In the genomic region with DNA sequence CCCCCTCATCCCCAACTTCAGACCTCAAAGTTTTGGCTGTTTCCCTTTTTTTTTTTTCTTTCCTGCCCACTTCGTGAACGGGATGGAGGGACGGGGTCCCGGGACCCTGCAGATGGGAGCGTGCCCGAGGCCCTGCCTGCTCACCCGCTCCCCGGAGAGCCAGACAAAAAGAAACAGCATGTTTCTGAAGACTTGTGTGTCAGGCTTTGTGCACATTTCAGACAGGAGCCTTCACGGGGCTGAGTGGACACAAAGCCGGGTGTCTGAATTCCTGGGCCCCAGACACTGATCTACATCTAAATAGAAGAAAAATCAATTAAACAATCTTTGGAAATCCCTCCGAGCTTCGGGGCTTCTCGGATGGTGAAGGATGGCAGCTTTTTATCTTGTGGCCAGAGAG, we compare ENCODE assay signal across 30 cellular contexts. TPM values are rescaled to one million over a fixed set of nuclear protein-coding genes. Genes with fewer than 3 reads are reported as not detected.
A peak's percentile ranks its signal among the peaks of the same experiment; 100 is the strongest.
DNase-seq lines count a peak whose midpoint lies in the region; ATAC-seq, FAIRE-seq and TF ChIP-seq lines count a peak whose summit lies in the region.
"Had no signal": no experiment of that assay in that cellular context is flagged by ENCODE, and none has a peak within 500 bp of the region (broad histone marks: within the 10 kb centered on the region; RNA-seq: fewer than 3 reads in every experiment).

No MANE protein-coding gene starts in this region.

- intact Hi-C loops in HCT116 (cut with micrococcal nuclease) = loop anchor here (5.0 kb wide), 1 partner anchor 67 kb away; no protein-coding TSS in a partner anchor
- intact Hi-C loops in stomach (cut with DNase I; ENCODE audit: low total_unique reads) = loop anchor here (10.0 kb wide), 1 partner anchor 50 kb away; a partner anchor contains a TSS
- intact Hi-C loops in lower leg skin (cut with DNase I; ENCODE audit: low total_unique reads) = no loop called here

- H3K79me2 ChIP-seq in HCT116 (ENCODE audit: insufficient read depth, low read length) (no peaks in the 10 kb centered on the region), astrocyte (ENCODE audit: insufficient read depth, low read length) (peaks cover 2% of the 10 kb centered on the region)

- H4K20me1 ChIP-seq in HCT116 (ENCODE audit: insufficient read depth) (no peaks in the 10 kb centered on the region), astrocyte (ENCODE audit: insufficient read depth, low read length) (no peaks in the 10 kb centered on the region)

- POLR2A ChIA-PET in HCT116 (lab: Charles Lee) = no interaction called here

- no TSS peak for BruUV-seq in HCT116 (replicated peaks; lab: Mats Ljungman, UMichigan)

- no peaks in the 10 kb centered on the region for H3K9me2 ChIP-seq in HCT116 (ENCODE audit: insufficient read depth)

- TF ChIP-seq CTCF in HCT116 (IDR thresholded peaks at IDR 0.05 in 2 of 3, conservative IDR thresholded peaks at IDR 0.05 in 1 of 3; ENCODE audit: borderline replicate concordance in 1 of 3, insufficient read depth in 1 of 3, low read depth in 2 of 3, low read length in 2 of 3) (no peak), astrocyte (IDR thresholded peaks at IDR 0.05; ENCODE audit: insufficient read depth, low read depth, low read length) (no peak), stomach (IDR thresholded peaks at IDR 0.05) (no peak), lower leg skin (IDR thresholded peaks at IDR 0.05) (no peak)

- H3K4me3 ChIP-seq in HCT116 (replicated peaks in 1 of 2; ENCODE audit: low read depth in 1 of 2, low read length in 2 of 2) = no peak overlapping the region
- no peak overlapping the region for H3K4me3 ChIP-seq in astrocyte (ENCODE audit: insufficient read depth, low read depth, low read length)
- no peak overlapping the region for H3K4me3 ChIP-seq in mesodermal cell (ENCODE audit: extremely low read depth, insufficient read depth, low read length, poor library complexity, severe bottlenecking)
- peak overlapping the region in 1 of 4 donors; percentile 31 for H3K4me3 ChIP-seq in stomach
- H3K4me3 ChIP-seq in lower leg skin (ENCODE audit: low read depth, poor library complexity, severe bottlenecking) = no peak overlapping the region
- H3K4me3 ChIP-seq: left lung, Peyer's patch, SJCRH30, smooth muscle cell, testis, vagina had no signal

- H3K4me2 ChIP-seq in HCT116 (ENCODE audit: low read length) (peak overlapping the region; percentile 59), astrocyte (ENCODE audit: low read length) (peak overlapping the region; percentile 49)
- H3K4me2 ChIP-seq: KMS-11, smooth muscle cell had no signal

- H3K36me3 ChIP-seq in HCT116 (ENCODE audit: control insufficient read depth in 1 of 2, insufficient read depth in 2 of 2, low read length in 2 of 2) = no peaks in the 10 kb centered on the region; a peak in 2 of 4 replicates
- H3K36me3 ChIP-seq in astrocyte (ENCODE audit: insufficient read depth, low read length) = no peaks in the 10 kb centered on the region
- H3K36me3 ChIP-seq in mesodermal cell (ENCODE audit: control insufficient read depth, insufficient read depth, low read length) = no peaks in the 10 kb centered on the region
- H3K36me3 ChIP-seq in stomach = peaks cover 0 to 51% (median 25%) of the 10 kb centered on the region in 4 donors
- H3K36me3 ChIP-seq: SJCRH30, vagina had no signal

- ATAC-seq in HCT116 = no peak
- ATAC-seq: left lung; stimulated activated effector memory CD8-positive, alpha-beta T cell treated with anti-CD3 and anti-CD28 coated beads, Interleukin-12 subunit alpha, Interleukin-12 subunit beta, amount 100 ng/mL, for 72 hours; T-cell had no signal

- TF ChIP-seq EP300 in stomach (IDR thresholded peaks at IDR 0.05) = no peak

- RAD21 ChIA-PET in HCT116 (lab: Charles Lee; ENCODE audit: low non-redundant PET in 1 of 2, low total read pairs in 2 of 2, uncharacterized antibody in 2 of 2, unreplicated experiment in 2 of 2) = interaction anchor here in 1 of 2 experiments (0.6 kb wide), 1 partner anchor 43 kb away, joined by 3 read pairs; no protein-coding TSS in a partner anchor

- peak overlapping the region; percentile 12 for H3K27ac Mint-ChIP-seq in astrocyte (ENCODE audit: unreplicated experiment)
- H3K27ac Mint-ChIP-seq: activated CD4-positive, alpha-beta memory T cell treated with anti-CD3 and anti-CD28 coated beads, Interleukin-2, amount 10 ng/mL, durations not matched to agents 7 days and 5 days; activated T-helper 2 cell treated with anti-CD3 and anti-CD28 coated beads, Interferon-gamma antibody, Interleukin-2, Interleukin-4, amounts not matched to agents 10 μg/mL and 5 μg/mL and 100 μg/mL, durations not matched to agents 14 hours and 24 hours and 36 hours; CD4-positive, alpha-beta T cell; T-cell had no signal

- peaks cover 2% of the 10 kb centered on the region for H3K27me3 Mint-ChIP-seq in astrocyte (ENCODE audit: low read depth, unreplicated experiment)
- H3K27me3 Mint-ChIP-seq: activated CD4-positive, alpha-beta memory T cell treated with anti-CD3 and anti-CD28 coated beads, Interleukin-2, amount 10 ng/mL, durations not matched to agents 7 days and 5 days; activated naive CD8-positive, alpha-beta T cell treated with anti-CD3 and anti-CD28 coated beads for 36 hours; CD4-positive, alpha-beta T cell; T-cell had no signal

- H3K9me3 Mint-ChIP-seq in astrocyte (ENCODE audit: unreplicated experiment) = no peaks in the 10 kb centered on the region
- H3K9me3 Mint-ChIP-seq: activated CD4-positive, alpha-beta memory T cell treated with anti-CD3 and anti-CD28 coated beads, Interleukin-2, amount 10 ng/mL, durations not matched to agents 7 days and 5 days; activated naive CD8-positive, alpha-beta T cell treated with anti-CD3 and anti-CD28 coated beads for 36 hours; activated T-helper 2 cell treated with anti-CD3 and anti-CD28 coated beads, Interferon-gamma antibody, Interleukin-2, Interleukin-4, amounts not matched to agents 10 μg/mL and 5 μg/mL and 100 μg/mL, durations not matched to agents 14 hours and 24 hours and 36 hours; CD4-positive, alpha-beta T cell; immature natural killer cell; stimulated activated effector memory CD8-positive, alpha-beta T cell treated with anti-CD3 and anti-CD28 coated beads, Interleukin-12 subunit alpha, Interleukin-12 subunit beta, amount 100 ng/mL, for 72 hours; T-cell had no signal

- H3K27ac ChIP-seq in HCT116 (ENCODE audit: low read depth, low read length) (no peak overlapping the region; the same call in 1 of the 2 replicates), astrocyte (ENCODE audit: low read depth, low read length) (no peak overlapping the region), mesodermal cell (ENCODE audit: low read depth, low read length, severe bottlenecking) (peak overlapping the region; percentile 13), stomach (peak overlapping the region in 4 of 5 donors; percentile 71 to 92 (median 90))
- H3K27ac ChIP-seq: KMS-11, left lung, SJCRH30, vagina had no signal

- H2AFZ ChIP-seq in HCT116 (ENCODE audit: low read depth, low read length, poor library complexity, severe bottlenecking) (no peak overlapping the region), astrocyte (ENCODE audit: low read depth, low read length) (no peak overlapping the region)

- H3K27me3 ChIP-seq in HCT116 (ENCODE audit: insufficient read depth, low read length) (no peaks in the 10 kb centered on the region), astrocyte (ENCODE audit: insufficient read depth, low read length) (no peaks in the 10 kb centered on the region), stomach (no peaks in the 10 kb centered on the region)
- H3K27me3 ChIP-seq: foreskin keratinocyte, left lung, Peyer's patch, SJCRH30, testis, vagina had no signal

- peaks cover 21% of the 10 kb centered on the region for H3K36me3 Mint-ChIP-seq in astrocyte (ENCODE audit: low read depth, unreplicated experiment)

- peaks cover 35 to 70% of the 10 kb centered on the region in 2 experiments for H3K4me1 ChIP-seq in HCT116 (ENCODE audit: control insufficient read depth in 1 of 2, insufficient read depth in 2 of 2, low read length in 2 of 2)
- peaks cover 17% of the 10 kb centered on the region for H3K4me1 ChIP-seq in astrocyte (ENCODE audit: insufficient read depth, low read length)
- peaks cover 4% of the 10 kb centered on the region for H3K4me1 ChIP-seq in mesodermal cell (ENCODE audit: control insufficient read depth, insufficient read depth, low read length, poor library complexity, severe bottlenecking)
- H3K4me1 ChIP-seq in stomach = peaks cover 30 to 62% (median 55%) of the 10 kb centered on the region in 4 donors

- no peak for TF ChIP-seq RAD21 in HCT116 (IDR thresholded peaks at IDR 0.05; ENCODE audit: low read depth)

- CTCF ChIA-PET in HCT116 (lab: Charles Lee) = interaction anchor here (1.4 kb wide), 1 partner anchor 16 kb away, joined by 4 read pairs; no protein-coding TSS in a partner anchor

- FAIRE-seq in astrocyte (lab: Jason Lieb, UNC) = no peak
- FAIRE-seq: GM19239 had no signal

- H3K4me3 Mint-ChIP-seq in astrocyte (ENCODE audit: unreplicated experiment) = no peak overlapping the region
- H3K4me3 Mint-ChIP-seq: activated CD4-positive, alpha-beta memory T cell treated with anti-CD3 and anti-CD28 coated beads, Interleukin-2, amount 10 ng/mL, durations not matched to agents 7 days and 5 days; activated naive CD8-positive, alpha-beta T cell treated with anti-CD3 and anti-CD28 coated beads for 36 hours; CD4-positive, alpha-beta T cell; immature natural killer cell; stimulated activated effector memory CD8-positive, alpha-beta T cell treated with anti-CD3 and anti-CD28 coated beads, Interleukin-12 subunit alpha, Interleukin-12 subunit beta, amount 100 ng/mL, for 72 hours; T-cell had no signal

- DNase-seq in HCT116 (ENCODE audit: low read depth, low spot score) (no peak), astrocyte (ENCODE audit: low read depth) (no peak), stomach (no peak), NCI-H446 (lab: John Stamatoyannopoulos, UW) (no peak), lower leg skin (ENCODE audit: low spot score in 2 of 2) (no peak), epidermal melanocyte (ENCODE audit: insufficient read length, low spot score) (no peak)
- DNase-seq: activated CD4-positive, alpha-beta memory T cell treated with anti-CD3 and anti-CD28 coated beads, Interleukin-2, amount 10 ng/mL, durations not matched to agents 7 days and 5 days; activated CD4-positive, CD25-positive, alpha-beta regulatory T cell treated with anti-CD3 and anti-CD28 coated beads, Interleukin-2, amount 50 U/mL, for 72 hours; activated naive CD8-positive, alpha-beta T cell treated with anti-CD3 and anti-CD28 coated beads for 36 hours; CD4-positive, alpha-beta T cell; cerebellar nuclear complex; DMS 273 treated with DMSO at 0.1 percent for 48 hours; immature natural killer cell; left lung; NCI-H1436 treated with DMSO at 0.1 percent for 48 hours; NCI-H524 treated with DMSO at 0.1 percent for 48 hours; NK-92 treated with Interleukin-12 subunit alpha and Interleukin-12 subunit beta, amount 100 ng/mL, for 24 hours; Peyer's patch; SJCRH30; stimulated activated CD4-positive, alpha-beta T cell treated with anti-CD3 and anti-CD28 coated beads, Interleukin-2, amount 100 ng/mL, for 48 hours; T-cell; testis had no signal

- H3K9ac ChIP-seq in HCT116 (ENCODE audit: low read length) = peak overlapping the region; percentile 33; the same call in 1 of the 2 replicates
- H3K9ac ChIP-seq in astrocyte (ENCODE audit: low read length) = peak overlapping the region; percentile 33
- H3K9ac ChIP-seq: KMS-11 had no signal

- H3K9me3 ChIP-seq in HCT116 (ENCODE audit: control insufficient read depth in 1 of 2, insufficient read depth in 1 of 2, low read depth in 1 of 2, low read length in 2 of 2) (no peaks in the 10 kb centered on the region), astrocyte (ENCODE audit: insufficient read depth, low read depth, low read length) (no peaks in the 10 kb centered on the region), mesodermal cell (ENCODE audit: control insufficient read depth, low read length) (no peaks in the 10 kb centered on the region), stomach (no peaks in the 10 kb centered on the region)
- H3K9me3 ChIP-seq: left lung, Peyer's patch, SJCRH30, testis, vagina had no signal

- peaks cover 2% of the 10 kb centered on the region for H3K4me1 Mint-ChIP-seq in astrocyte (ENCODE audit: low read depth, unreplicated experiment)

- no peak for TF ChIP-seq POLR2A in HCT116 (IDR thresholded peaks at IDR 0.05; ENCODE audit: borderline replicate concordance, extremely low read depth, insufficient read depth, insufficient read length)
- TF ChIP-seq POLR2A in stomach (IDR thresholded peaks at IDR 0.05) = no peak
- TF ChIP-seq POLR2A in lower leg skin (IDR thresholded peaks at IDR 0.05) = no peak

- WGBS in mesodermal cell (ENCODE audit: insufficient coverage in 2 of 2), 2 experiments = 54 to 63% methylated on average over 6 to 13 of the region's 13 CpGs
- 42 to 55% (median 46%) methylated on average over 13 of the region's 13 CpGs for WGBS in stomach, 5 donors
- WGBS in lower leg skin, 2 donors = 62 to 72% methylated on average over 13 of the region's 13 CpGs

RNA-seq across cellular contexts. Expression of a gene that starts 4.1 kb away (rescaled TPM):
- total RNA-seq in HCT116 (2021; ENCODE audit: unreplicated experiment) = 30.9 TPM
- 22.4 and 23.8 TPM in 2 replicates for polyA plus RNA-seq in HCT116 (2012)
- total RNA-seq in astrocyte = 20.6 and 28.4 TPM in 2 replicates
- polyA plus RNA-seq in mesodermal cell (2013, experiment 1 of 2) = 12.9 TPM
- polyA plus RNA-seq in mesodermal cell (2013, experiment 2 of 2) = 9.9 TPM
- total RNA-seq in stomach = 10 to 100 TPM in 4 of 5 donors, 1 to 10 TPM in 1; 8.0 to 58.9 (median 22.9) TPM
- 10 to 100 TPM in 2 of 3 donors, 1 to 10 TPM in 1; 8.4 to 40.0 (median 31.8) TPM for polyA plus RNA-seq in stomach
- total RNA-seq in lower leg skin = 1 to 10 TPM; 2.4 to 7.1 (median 4.8) TPM

RNA-seq across cellular contexts. Expression of a gene that starts 21.7 kb away (rescaled TPM):
- 400 TPM for total RNA-seq in HCT116 (2021; ENCODE audit: unreplicated experiment)
- 263 and 315 TPM in 2 replicates for polyA plus RNA-seq in HCT116 (2012)
- total RNA-seq in astrocyte = 102 and 127 TPM in 2 replicates
- polyA plus RNA-seq in mesodermal cell (2013, experiment 1 of 2) = 196 TPM
- polyA plus RNA-seq in mesodermal cell (2013, experiment 2 of 2) = 181 TPM
- total RNA-seq in stomach = 100 to 1,000 TPM in 2 of 5 donors, 10 to 100 TPM in 3; 24.1 to 185 (median 98.6) TPM
- polyA plus RNA-seq in stomach = 100 to 1,000 TPM; 114 to 181 (median 173) TPM
- total RNA-seq in lower leg skin = 100 to 1,000 TPM in 2 of 4 donors, 10 to 100 TPM in 2; 59.7 to 149 (median 105) TPM

RNA-seq across cellular contexts. Expression of a gene that starts 41.4 kb away (rescaled TPM):
- total RNA-seq in HCT116 (2021; ENCODE audit: unreplicated experiment) (425 TPM), astrocyte (20.5 and 23.2 TPM in 2 replicates), stomach (100 to 1,000 TPM in 1 of 5 donors, 10 to 100 TPM in 4; 17.3 to 102 (median 46.9) TPM), lower leg skin (1 to 10 TPM in 2 of 4 donors, under 1 TPM in 1, not detected in 1; 0.49 to 5.1 (median 4.5) TPM)
- 480 and 583 TPM in 2 replicates for polyA plus RNA-seq in HCT116 (2012)
- polyA plus RNA-seq in mesodermal cell (2013, experiment 1 of 2) = 38.5 TPM
- 29.4 TPM for polyA plus RNA-seq in mesodermal cell (2013, experiment 2 of 2)
- 100 to 1,000 TPM in 1 of 3 donors, 10 to 100 TPM in 2; 14.2 to 134 (median 44.5) TPM for polyA plus RNA-seq in stomach
- total RNA-seq: activated CD4-positive, alpha-beta memory T cell treated with anti-CD3 and anti-CD28 coated beads, Interleukin-2, amount 10 ng/mL, durations not matched to agents 7 days and 5 days; activated naive CD8-positive, alpha-beta T cell treated with anti-CD3 and anti-CD28 coated beads for 36 hours; activated T-helper 2 cell treated with anti-CD3 and anti-CD28 coated beads, Interferon-gamma antibody, Interleukin-2, Interleukin-4, amounts not matched to agents 10 μg/mL and 5 μg/mL and 100 μg/mL, durations not matched to agents 14 hours and 24 hours and 36 hours; CD4-positive, alpha-beta T cell had no signal
- polyA plus RNA-seq: immature natural killer cell had no signal

RNA-seq across cellular contexts. Expression of a gene that starts 52.9 kb away (rescaled TPM):
- 0.12 TPM for total RNA-seq in HCT116 (2021; ENCODE audit: unreplicated experiment)
- not detected in 2 replicates for polyA plus RNA-seq in HCT116 (2012)
- total RNA-seq in astrocyte = not detected in 2 replicates
- not detected for polyA plus RNA-seq in mesodermal cell (2013, experiment 1 of 2)
- polyA plus RNA-seq in mesodermal cell (2013, experiment 2 of 2) = not detected
- 10 to 100 TPM in 1 of 5 donors, 1 to 10 TPM in 2, not detected in 2; 2.9 to 11.2 (median 7.2) TPM for total RNA-seq in stomach
- 1 to 10 TPM in 2 of 3 donors, under 1 TPM in 1; 0.98 to 2.4 (median 1.7) TPM for polyA plus RNA-seq in stomach
- total RNA-seq in lower leg skin = 1 to 10 TPM in 3 of 4 donors, not detected in 1; 1.2 to 3.4 (median 2.2) TPM
- total RNA-seq: activated CD4-positive, alpha-beta memory T cell treated with anti-CD3 and anti-CD28 coated beads, Interleukin-2, amount 10 ng/mL, durations not matched to agents 7 days and 5 days; activated naive CD8-positive, alpha-beta T cell treated with anti-CD3 and anti-CD28 coated beads for 36 hours; activated T-helper 2 cell treated with anti-CD3 and anti-CD28 coated beads, Interferon-gamma antibody, Interleukin-2, Interleukin-4, amounts not matched to agents 10 μg/mL and 5 μg/mL and 100 μg/mL, durations not matched to agents 14 hours and 24 hours and 36 hours; foreskin keratinocyte; SJCRH30; smooth muscle cell had no signal
- polyA plus RNA-seq: foreskin keratinocyte had no signal

Comparison
In these comparisons a context has a peak if more than half of its experiments do, and no peak if none do; other contexts are left out.
1. H3K27ac ChIP-seq: peak in mesodermal cell (single experiment) and stomach (4 of 5); none in HCT116 (single experiment) and astrocyte (single experiment).